11 cellular contexts compared by ENCODE assay signal in the genomic region with DNA sequence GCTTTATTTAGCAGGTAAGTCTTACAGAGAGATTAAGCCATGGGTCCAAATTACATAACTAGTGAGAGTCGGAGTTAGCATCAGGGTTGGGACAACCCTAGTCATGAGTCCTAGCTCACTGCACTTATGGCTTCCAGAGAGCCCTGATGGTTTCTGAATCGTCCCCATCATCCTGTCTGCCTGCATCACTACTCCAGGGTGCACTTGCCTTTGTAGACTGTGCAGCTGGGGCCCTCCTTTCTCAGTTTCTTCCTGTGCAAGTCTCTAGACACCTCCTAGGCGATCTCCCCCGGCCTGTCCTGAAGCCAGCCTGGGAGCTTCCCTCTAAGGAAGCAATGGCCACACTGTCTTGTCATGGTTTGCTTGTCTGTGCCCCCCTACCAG. TPM values are rescaled to one million over a fixed set of nuclear protein-coding genes. Genes with fewer than 3 reads are reported as not detected.
DNase-seq lines count a peak whose midpoint lies in the region; ATAC-seq, FAIRE-seq and TF ChIP-seq lines count a peak whose summit lies in the region.
"Had no signal": no experiment of that assay in that cellular context is flagged by ENCODE, and none has a peak within 500 bp of the region (broad histone marks: within the 10 kb centered on the region; RNA-seq: fewer than 3 reads in every experiment).

No MANE protein-coding gene starts in this region.

- H3K27ac Mint-ChIP-seq in activated T-helper 1 cell treated with anti-CD3 and anti-CD28 coated beads, Interleukin-12 subunit alpha, Interleukin-12 subunit beta, Interleukin-2, Interleukin-4 antibody, amounts not matched to agents 30 ng/mL and 10 ng/mL and 1 ng/mL, durations not matched to agents 14 hours and 24 hours and 36 hours, result peak overlapping the region; percentile 19
- no peak overlapping the region for H3K27ac Mint-ChIP-seq in stimulated activated naive B cell treated with anti-CD40 and anti-IgM and Interleukin-4, amounts not matched to agents 10 μg/mL and 1 μg/mL and 100 μg/mL, for 72 hours
- H3K27ac Mint-ChIP-seq: CD8-positive, alpha-beta T cell had no signal

- no peak for TF ChIP-seq CTCF in right atrium auricular region (IDR thresholded peaks at IDR 0.05)
- no peak for TF ChIP-seq CTCF in KMS-11 (conservative IDR thresholded peaks at IDR 0.05; ENCODE audit: low read depth, low read length)

- peak overlapping the region; percentile 38 for H3K4me2 ChIP-seq in KMS-11

- DNase-seq in Right ventricle myocardium superior (no peak), right atrium auricular region (ENCODE audit: low spot score) (no peak), HTR-8/SVneo (ENCODE audit: insufficient read length, low spot score) (no peak)
- no peak for DNase-seq in activated T-helper 1 cell treated with anti-CD3 and anti-CD28 coated beads, Interleukin-12 subunit alpha, Interleukin-12 subunit beta, Interleukin-2, Interleukin-4 antibody, amounts not matched to agents 30 ng/mL and 10 ng/mL and 1 ng/mL, durations not matched to agents 14 hours and 24 hours and 36 hours (ENCODE audit: low spot score)
- no peak for DNase-seq in stimulated activated naive B cell treated with anti-CD40 and anti-IgM and Interleukin-4, amounts not matched to agents 10 μg/mL and 1 μg/mL and 100 μg/mL, for 72 hours
- DNase-seq: SIG-M5 had no signal

- H3K9ac ChIP-seq in KMS-11, result no peak overlapping the region

- peaks cover 15% of the 10 kb centered on the region for H3K36me3 ChIP-seq in right atrium auricular region
- no peaks in the 10 kb centered on the region for H3K36me3 ChIP-seq in KMS-11 (ENCODE audit: insufficient read depth)

- H3K36me3 Mint-ChIP-seq in activated T-helper 1 cell treated with anti-CD3 and anti-CD28 coated beads, Interleukin-12 subunit alpha, Interleukin-12 subunit beta, Interleukin-2, Interleukin-4 antibody, amounts not matched to agents 30 ng/mL and 10 ng/mL and 1 ng/mL, durations not matched to agents 14 hours and 24 hours and 36 hours (ENCODE audit: low read depth), result peaks cover 24% of the 10 kb centered on the region
- H3K36me3 Mint-ChIP-seq in stimulated activated naive B cell treated with anti-CD40 and anti-IgM and Interleukin-4, amounts not matched to agents 10 μg/mL and 1 μg/mL and 100 μg/mL, for 72 hours, result peaks cover 13 to 24% of the 10 kb centered on the region in 2 donors

- ATAC-seq in Right ventricle myocardium superior (ENCODE audit: poor library complexity), result peak; percentile 13
- peak; percentile 33 to 51 for ATAC-seq in stimulated activated naive B cell treated with anti-CD40 and anti-IgM and Interleukin-4, amounts not matched to agents 10 μg/mL and 1 μg/mL and 100 μg/mL, for 72 hours (replicated peaks)
- no peak for ATAC-seq in HG03097 (IDR thresholded peaks at IDR 0.05; ENCODE audit: low FRiP score, unreplicated experiment)

- no peak overlapping the region for H3K4me3 Mint-ChIP-seq in activated T-helper 1 cell treated with anti-CD3 and anti-CD28 coated beads, Interleukin-12 subunit alpha, Interleukin-12 subunit beta, Interleukin-2, Interleukin-4 antibody, amounts not matched to agents 30 ng/mL and 10 ng/mL and 1 ng/mL, durations not matched to agents 14 hours and 24 hours and 36 hours
- peak overlapping the region in 1 of 2 donors; percentile 15 for H3K4me3 Mint-ChIP-seq in stimulated activated naive B cell treated with anti-CD40 and anti-IgM and Interleukin-4, amounts not matched to agents 10 μg/mL and 1 μg/mL and 100 μg/mL, for 72 hours
- H3K4me3 Mint-ChIP-seq: CD8-positive, alpha-beta T cell; IgD-negative memory B cell had no signal

- H3K27me3 Mint-ChIP-seq in activated T-helper 1 cell treated with anti-CD3 and anti-CD28 coated beads, Interleukin-12 subunit alpha, Interleukin-12 subunit beta, Interleukin-2, Interleukin-4 antibody, amounts not matched to agents 30 ng/mL and 10 ng/mL and 1 ng/mL, durations not matched to agents 14 hours and 24 hours and 36 hours (ENCODE audit: insufficient read depth), result peaks cover 27% of the 10 kb centered on the region
- peaks cover 21 to 25% of the 10 kb centered on the region in 2 donors for H3K27me3 Mint-ChIP-seq in stimulated activated naive B cell treated with anti-CD40 and anti-IgM and Interleukin-4, amounts not matched to agents 10 μg/mL and 1 μg/mL and 100 μg/mL, for 72 hours

- no peak overlapping the region for H2AFZ ChIP-seq in KMS-11 (ENCODE audit: low read depth)

- peaks cover 39% of the 10 kb centered on the region for H3K4me1 Mint-ChIP-seq in activated T-helper 1 cell treated with anti-CD3 and anti-CD28 coated beads, Interleukin-12 subunit alpha, Interleukin-12 subunit beta, Interleukin-2, Interleukin-4 antibody, amounts not matched to agents 30 ng/mL and 10 ng/mL and 1 ng/mL, durations not matched to agents 14 hours and 24 hours and 36 hours (ENCODE audit: low read depth)
- H3K4me1 Mint-ChIP-seq in stimulated activated naive B cell treated with anti-CD40 and anti-IgM and Interleukin-4, amounts not matched to agents 10 μg/mL and 1 μg/mL and 100 μg/mL, for 72 hours, result peaks cover 33 to 41% of the 10 kb centered on the region in 2 donors

- H3K4me3 ChIP-seq in right atrium auricular region, result no peak overlapping the region
- H3K4me3 ChIP-seq in KMS-11 (IDR thresholded peaks at IDR 0.05; ENCODE audit: insufficient read depth, low read depth, low read length), result no peak overlapping the region

- H3K4me1 ChIP-seq in right atrium auricular region, result peaks cover 0 to 19% of the 10 kb centered on the region in 2 donors
- peaks cover 28% of the 10 kb centered on the region for H3K4me1 ChIP-seq in KMS-11 (ENCODE audit: low read depth, poor library complexity, severe bottlenecking)

- intact Hi-C loops in Right ventricle myocardium superior (cut with DNase I), result no loop called here
- intact Hi-C loops in activated T-helper 1 cell treated with anti-CD3 and anti-CD28 coated beads, Interleukin-12 subunit alpha, Interleukin-12 subunit beta, Interleukin-2, Interleukin-4 antibody, amounts not matched to agents 30 ng/mL and 10 ng/mL and 1 ng/mL, durations not matched to agents 14 hours and 24 hours and 36 hours (cut with micrococcal nuclease), result loop anchor here (1.0 to 2.0 kb wide), 3 partner anchors 36 to 127 kb away; no protein-coding TSS in a partner anchor

- no peaks in the 10 kb centered on the region for H4K20me1 ChIP-seq in KMS-11 (ENCODE audit: insufficient read depth)

- H3K9me3 Mint-ChIP-seq in activated T-helper 1 cell treated with anti-CD3 and anti-CD28 coated beads, Interleukin-12 subunit alpha, Interleukin-12 subunit beta, Interleukin-2, Interleukin-4 antibody, amounts not matched to agents 30 ng/mL and 10 ng/mL and 1 ng/mL, durations not matched to agents 14 hours and 24 hours and 36 hours, result no peaks in the 10 kb centered on the region
- H3K9me3 Mint-ChIP-seq in stimulated activated naive B cell treated with anti-CD40 and anti-IgM and Interleukin-4, amounts not matched to agents 10 μg/mL and 1 μg/mL and 100 μg/mL, for 72 hours, result peaks cover 0 to 1% of the 10 kb centered on the region in 2 donors
- H3K9me3 Mint-ChIP-seq: CD8-positive, alpha-beta T cell; IgD-negative memory B cell had no signal

- no peak for FAIRE-seq in HTR-8/SVneo (lab: Jason Lieb, UNC)
- FAIRE-seq: RCC 7860 had no signal

- no peaks in the 10 kb centered on the region for H3K9me3 ChIP-seq in right atrium auricular region

- H3K27ac ChIP-seq in right atrium auricular region (no peak overlapping the region), KMS-11 (no peak overlapping the region)

- no peaks in the 10 kb centered on the region for H3K79me2 ChIP-seq in KMS-11 (ENCODE audit: insufficient read depth, low read depth)

- H3K27me3 ChIP-seq in right atrium auricular region (no peaks in the 10 kb centered on the region), KMS-11 (ENCODE audit: insufficient read depth, low read depth) (no peaks in the 10 kb centered on the region)

RNA-seq across cellular contexts. Expression of gene KIAA0040, which starts 37.1 kb away (rescaled TPM):
- total RNA-seq in Right ventricle myocardium superior, result 15.4 TPM
- 10 to 100 TPM; 11.9 to 37.3 TPM for total RNA-seq in right atrium auricular region
- 43.8 and 45.6 TPM in 2 replicates for total RNA-seq in activated T-helper 1 cell treated with anti-CD3 and anti-CD28 coated beads, Interleukin-12 subunit alpha, Interleukin-12 subunit beta, Interleukin-2, Interleukin-4 antibody, amounts not matched to agents 30 ng/mL and 10 ng/mL and 1 ng/mL, durations not matched to agents 14 hours and 24 hours and 36 hours
